8 cellular contexts compared by ENCODE assay signal in the genomic region with DNA sequence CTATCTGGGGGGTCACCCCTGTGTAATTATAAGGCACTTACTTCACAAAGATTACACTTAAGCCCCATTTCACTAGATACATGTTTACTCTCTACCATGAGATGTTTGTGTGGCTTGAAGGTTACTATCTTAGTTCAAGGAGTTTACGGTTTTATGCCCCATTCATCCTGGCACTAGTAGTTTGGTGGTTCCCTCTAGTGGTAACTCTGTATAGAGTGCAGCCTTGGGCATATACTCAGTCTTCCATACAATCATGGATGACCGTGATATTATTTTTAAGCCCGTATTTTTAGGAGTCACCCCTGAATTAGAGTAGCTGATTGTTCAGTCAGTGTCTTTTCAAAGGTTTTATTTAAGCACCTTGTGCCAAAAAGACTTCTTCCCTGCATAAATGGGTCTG.
DNase-seq lines count a peak whose midpoint lies in the region; ATAC-seq and TF ChIP-seq lines count a peak whose summit lies in the region.

No MANE protein-coding gene starts in this region.

- no peaks in the 10 kb centered on the region for H3K9me3 ChIP-seq in right atrium auricular region

- H3K27ac ChIP-seq in foreskin keratinocyte (no peak overlapping the region), right atrium auricular region (no peak overlapping the region)

- peak; percentile 41 for TF ChIP-seq CTCF in foreskin keratinocyte (conservative IDR thresholded peaks at IDR 0.05)
- no peak for TF ChIP-seq CTCF in right atrium auricular region (IDR thresholded peaks at IDR 0.05)

- no peak overlapping the region for H3K4me3 ChIP-seq in right atrium auricular region

- H3K36me3 ChIP-seq in right atrium auricular region, result no peaks in the 10 kb centered on the region

- ATAC-seq in GM19395 (IDR thresholded peaks at IDR 0.05; ENCODE audit: unreplicated experiment) (peak; percentile 71), foreskin keratinocyte (no peak), HG02610 (IDR thresholded peaks at IDR 0.05; ENCODE audit: unreplicated experiment) (no peak)

- H3K4me1 ChIP-seq in foreskin keratinocyte, result no peaks in the 10 kb centered on the region
- H3K4me1 ChIP-seq in right atrium auricular region, result no peaks in the 10 kb centered on the region

- no peaks in the 10 kb centered on the region for H3K27me3 ChIP-seq in foreskin keratinocyte
- H3K27me3 ChIP-seq in right atrium auricular region, result no peaks in the 10 kb centered on the region

- DNase-seq in CMK (ENCODE audit: low read depth) (peak; percentile 8), NCI-H446 treated with DMSO at 0.1 percent for 48 hours (lab: John Stamatoyannopoulos, UW) (peak; percentile 0), foreskin keratinocyte (peak in 1 of 2 donors; percentile 1), NCI-H226 (no peak), right atrium auricular region (ENCODE audit: low spot score) (no peak)
- DNase-seq in NK-92 treated with Interleukin-12 subunit alpha and Interleukin-12 subunit beta, amount 100 ng/mL, for 24 hours (lab: John Stamatoyannopoulos, UW), result no peak

Comparison
In these comparisons a context has a peak if more than half of its experiments do, and no peak if none do; other contexts are left out.
1. DNase-seq: peak in CMK (single experiment) and NCI-H446 treated with DMSO at 0.1 percent for 48 hours (single experiment); none in NCI-H226 (single experiment), NK-92 treated with Interleukin-12 subunit alpha and Interleukin-12 subunit beta, amount 100 ng/mL, for 24 hours (single experiment) and right atrium auricular region (single experiment).